In the genomic region with DNA sequence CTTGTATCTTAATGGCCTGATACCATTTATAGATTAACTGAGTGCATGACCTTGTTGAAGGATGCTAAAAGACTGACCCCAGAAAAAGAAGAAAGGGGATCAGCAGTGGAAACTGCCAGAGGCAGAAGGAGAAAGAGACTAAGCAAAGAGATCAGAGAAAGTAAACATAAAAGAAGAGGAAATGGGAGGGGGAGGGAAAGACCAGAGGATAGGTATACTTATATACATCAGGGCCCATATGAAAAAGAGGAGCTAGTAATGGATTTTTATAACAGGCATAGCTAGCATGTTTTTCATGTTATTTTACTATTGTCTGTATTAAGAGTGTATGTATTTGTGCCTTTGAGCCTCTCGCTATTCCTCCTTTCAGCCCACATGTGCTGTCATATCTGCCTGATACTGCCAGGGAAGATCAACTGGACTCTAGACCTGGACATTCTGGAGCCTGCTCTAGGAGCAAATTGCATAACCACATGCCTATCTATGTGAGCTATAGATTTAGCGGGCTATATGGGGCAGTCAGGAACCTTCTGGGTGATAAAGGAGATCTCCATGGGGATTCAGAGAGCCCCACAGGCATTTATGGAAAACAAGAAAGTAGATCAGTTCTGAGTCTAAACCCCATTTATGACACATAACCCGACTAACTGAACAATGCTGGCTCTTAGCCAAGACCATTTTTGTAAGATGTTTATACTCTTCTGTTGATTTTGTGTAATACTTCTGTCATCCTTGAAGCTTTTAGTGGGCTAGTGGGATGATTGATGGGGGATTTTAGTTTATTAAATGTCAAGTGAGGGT, we compare ENCODE assay signal across 2 cellular contexts.
TF ChIP-seq lines count a peak whose summit lies in the region.

No MANE protein-coding gene starts in this region.

TF ChIP-seq in SK-N-SH, 30 proteins besides CTCF, POLR2A, EP300 and RAD21:
- TF ChIP-seq, protein P1, sequence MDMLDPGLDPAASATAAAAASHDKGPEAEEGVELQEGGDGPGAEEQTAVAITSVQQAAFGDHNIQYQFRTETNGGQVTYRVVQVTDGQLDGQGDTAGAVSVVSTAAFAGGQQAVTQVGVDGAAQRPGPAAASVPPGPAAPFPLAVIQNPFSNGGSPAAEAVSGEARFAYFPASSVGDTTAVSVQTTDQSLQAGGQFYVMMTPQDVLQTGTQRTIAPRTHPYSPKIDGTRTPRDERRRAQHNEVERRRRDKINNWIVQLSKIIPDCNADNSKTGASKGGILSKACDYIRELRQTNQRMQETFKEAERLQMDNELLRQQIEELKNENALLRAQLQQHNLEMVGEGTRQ (IDR thresholded peaks at IDR 0.05; ENCODE audit: borderline replicate concordance, low read depth, low read length) = no peak
- TF ChIP-seq RFX5 (IDR thresholded peaks at IDR 0.05; ENCODE audit: low read length) (no peak), NRF1 (IDR thresholded peaks at IDR 0.05; ENCODE audit: low read depth, low read length) (no peak), RCOR1 (IDR thresholded peaks at IDR 0.05; ENCODE audit: low read length) (no peak), POLR2AphosphoS5 (IDR thresholded peaks at IDR 0.05; ENCODE audit: low read depth, low read length) (no peak), NFIC (IDR thresholded peaks at IDR 0.05; ENCODE audit: borderline replicate concordance) (no peak), RXRA (IDR thresholded peaks at IDR 0.05; ENCODE audit: borderline replicate concordance, low read depth) (no peak)

TF ChIP-seq in SK-N-SH treated with all-trans-retinoic acid at 6 μM for 48 hours, 23 proteins besides CTCF, POLR2A, EP300 and RAD21:
- TF ChIP-seq GLIS3 (CRISPR knock-in tag; IDR thresholded peaks at IDR 0.05) (no peak), CSDC2 (CRISPR knock-in tag; IDR thresholded peaks at IDR 0.05) (no peak), ZFP3 (CRISPR knock-in tag; IDR thresholded peaks at IDR 0.05) (no peak), ZC3H10 (CRISPR knock-in tag; IDR thresholded peaks at IDR 0.05) (no peak), ZNF8 (CRISPR knock-in tag; IDR thresholded peaks at IDR 0.05) (no peak)
TF ChIP-seq in SK-N-SH treated with all-trans-retinoic acid at 6 μM for 48 hours: peak in this region for 0.
